In genomic region chr1:93501399-93501798, GRCh38 we compare ENCODE assay signal across 1 cellular context.
A peak's percentile ranks its signal among the peaks of the same experiment; 100 is the strongest.
TF ChIP-seq lines count a peak whose summit lies in the region.

No MANE protein-coding gene starts in this region.

TF ChIP-seq in K562, 482 proteins besides CTCF, POLR2A, EP300 and RAD21 (continued from another document):
- no peak for TF ChIP-seq TFAP4 (CRISPR knock-in tag; IDR thresholded peaks at IDR 0.05; ENCODE audit: borderline replicate concordance)
- TF ChIP-seq SMARCA4 (IDR thresholded peaks at IDR 0.05) = 0 out of 2 replicates have a peak, but pooled peaks have one; percentile 35
- TF ChIP-seq DDX20 (tag; IDR thresholded peaks at IDR 0.05; ENCODE audit: low read depth) = no peak
- no peak for TF ChIP-seq TAF15 (IDR thresholded peaks at IDR 0.05; ENCODE audit: low read depth, low read length)
- TF ChIP-seq HNRNPK (IDR thresholded peaks at IDR 0.05; ENCODE audit: low read depth, low read length, poor library complexity, severe bottlenecking) = no peak
- no peak for TF ChIP-seq ZNF24 (IDR thresholded peaks at IDR 0.05)
- no peak for TF ChIP-seq RNF2 (IDR thresholded peaks at IDR 0.05)
- TF ChIP-seq NR1H2 (CRISPR knock-in tag; IDR thresholded peaks at IDR 0.05) = no peak
TF ChIP-seq in K562: peak in this region for 17.
